Comparison of ENCODE assay signal across 1 cellular context in the genomic region with DNA sequence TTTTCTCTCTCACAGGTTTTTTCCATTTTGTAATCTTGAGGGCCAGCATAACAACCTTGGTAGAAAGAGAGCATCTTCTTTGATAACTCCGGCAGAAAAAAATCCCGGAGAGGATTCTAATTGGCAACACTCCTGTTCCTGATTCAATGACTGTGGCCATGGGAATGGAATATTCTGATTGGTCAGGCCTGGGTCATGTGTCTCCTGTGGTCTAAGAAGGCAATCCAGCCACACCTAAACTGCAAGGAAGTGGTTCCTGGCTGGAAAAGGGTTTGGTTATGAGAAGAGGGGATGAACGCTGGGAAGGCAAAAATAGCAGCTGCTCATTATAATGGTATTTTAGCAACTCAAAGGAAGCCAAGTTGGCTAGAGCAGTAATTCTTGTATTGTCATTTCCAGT.
TF ChIP-seq lines count a peak whose summit lies in the region.

No MANE protein-coding gene starts in this region.

TF ChIP-seq in K562, 482 proteins besides CTCF, POLR2A, EP300 and RAD21 (continued from another document):
- TF ChIP-seq, protein P1, sequence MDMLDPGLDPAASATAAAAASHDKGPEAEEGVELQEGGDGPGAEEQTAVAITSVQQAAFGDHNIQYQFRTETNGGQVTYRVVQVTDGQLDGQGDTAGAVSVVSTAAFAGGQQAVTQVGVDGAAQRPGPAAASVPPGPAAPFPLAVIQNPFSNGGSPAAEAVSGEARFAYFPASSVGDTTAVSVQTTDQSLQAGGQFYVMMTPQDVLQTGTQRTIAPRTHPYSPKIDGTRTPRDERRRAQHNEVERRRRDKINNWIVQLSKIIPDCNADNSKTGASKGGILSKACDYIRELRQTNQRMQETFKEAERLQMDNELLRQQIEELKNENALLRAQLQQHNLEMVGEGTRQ (CRISPR knock-in tag; IDR thresholded peaks at IDR 0.05): peak; percentile 50; the same call in 1 of the 2 replicates
- TF ChIP-seq, protein P2, sequence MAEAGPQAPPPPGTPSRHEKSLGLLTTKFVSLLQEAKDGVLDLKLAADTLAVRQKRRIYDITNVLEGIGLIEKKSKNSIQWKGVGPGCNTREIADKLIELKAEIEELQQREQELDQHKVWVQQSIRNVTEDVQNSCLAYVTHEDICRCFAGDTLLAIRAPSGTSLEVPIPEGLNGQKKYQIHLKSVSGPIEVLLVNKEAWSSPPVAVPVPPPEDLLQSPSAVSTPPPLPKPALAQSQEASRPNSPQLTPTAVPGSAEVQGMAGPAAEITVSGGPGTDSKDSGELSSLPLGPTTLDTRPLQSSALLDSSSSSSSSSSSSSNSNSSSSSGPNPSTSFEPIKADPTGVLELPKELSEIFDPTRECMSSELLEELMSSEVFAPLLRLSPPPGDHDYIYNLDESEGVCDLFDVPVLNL (CRISPR knock-in tag; IDR thresholded peaks at IDR 0.05; ENCODE audit: low read depth): no peak
